In genomic region chr22:41834005-41834975, GRCh38 we compare ENCODE assay signal across 8 cellular contexts. TPM values are rescaled to one million over a fixed set of nuclear protein-coding genes. Genes with fewer than 3 reads are reported as not detected.
A peak's percentile ranks its signal among the peaks of the same experiment; 100 is the strongest.
DNase-seq lines count a peak whose midpoint lies in the region; ATAC-seq and TF ChIP-seq lines count a peak whose summit lies in the region.

No MANE protein-coding gene starts in this region.

- peaks cover 33% of the 10 kb centered on the region for H3K4me1 ChIP-seq in CD4-positive, alpha-beta memory T cell (ENCODE audit: insufficient read depth, low read length)
- H3K4me1 ChIP-seq in MM.1S (ENCODE audit: low read length), result peaks cover 20% of the 10 kb centered on the region
- peaks cover 9 to 11% of the 10 kb centered on the region in 2 donors for H3K4me1 ChIP-seq in muscle layer of duodenum (ENCODE audit: control insufficient read depth in 1 of 2, insufficient read depth in 2 of 2, low read length in 2 of 2)

- no peaks in the 10 kb centered on the region for H3K9me2 ChIP-seq in MM.1S (replicated peaks; ENCODE audit: insufficient read depth, low read length)

- peaks cover 17% of the 10 kb centered on the region; the same call in 1 of the 2 replicates for H4K20me1 ChIP-seq in MM.1S (ENCODE audit: insufficient read depth, low read length)

- H3K36me3 Mint-ChIP-seq in CD4-positive, alpha-beta memory T cell, result peaks cover 8 to 24% of the 10 kb centered on the region in 2 donors

- peaks cover 31 to 56% (median 43%) of the 10 kb centered on the region in 4 donors for H3K4me1 Mint-ChIP-seq in CD4-positive, alpha-beta memory T cell

- no peak for ATAC-seq in GM18861 (IDR thresholded peaks at IDR 0.05; ENCODE audit: unreplicated experiment)
- ATAC-seq in GM18867 (IDR thresholded peaks at IDR 0.05; ENCODE audit: unreplicated experiment), result no peak

- CTCF ChIA-PET in CD4-positive, alpha-beta memory T cell (lab: Charles Lee; ENCODE audit: partially characterized antibody), result interaction anchor here (0.7 to 2.0 kb wide), 4 partner anchors 28 to 106 kb away, joined by 3 to 6 read pairs (median 5); partner anchors contain the start of gene CCDC134

- H3K4me3 ChIP-seq in CD4-positive, alpha-beta memory T cell (ENCODE audit: low read length in 2 of 2), result peak overlapping the region; percentile 19 to 93
- peak overlapping the region; percentile 71 for H3K4me3 ChIP-seq in MM.1S (ENCODE audit: low read length)
- peak overlapping the region; percentile 58 to 82 for H3K4me3 ChIP-seq in muscle layer of duodenum (ENCODE audit: low read depth in 1 of 2, low read length in 2 of 2)

- POLR2A ChIA-PET in CD4-positive, alpha-beta memory T cell (lab: Charles Lee; ENCODE audit: partially characterized antibody), result interaction anchor here (1.3 to 6.2 kb wide), 17 partner anchors 9 to 610 kb away, joined by 3 to 139 read pairs (median 18); partner anchors contain the start of genes CCDC134, CENPM, SNU13 and TNFRSF13C

- H2AFZ ChIP-seq in MM.1S (ENCODE audit: low read length), result no peak overlapping the region

- DNase-seq in CD4-positive, alpha-beta memory T cell, result no peak
- DNase-seq in MM.1S (peak; percentile 43), caudate nucleus (lab: John Stamatoyannopoulos, UW) (no peak), LoVo (ENCODE audit: low spot score) (no peak), NCI-H1048 (lab: John Stamatoyannopoulos, UW) (no peak)

- intact Hi-C loops in CD4-positive, alpha-beta memory T cell (cut with micrococcal nuclease), result no loop called here

- no peaks in the 10 kb centered on the region for H3K9me3 ChIP-seq in CD4-positive, alpha-beta memory T cell (ENCODE audit: control insufficient read depth in 1 of 2, low read length in 2 of 2)
- H3K9me3 ChIP-seq in MM.1S (replicated peaks; ENCODE audit: insufficient read depth, low read length), result no peaks in the 10 kb centered on the region
- H3K9me3 ChIP-seq in muscle layer of duodenum (ENCODE audit: control insufficient read depth in 1 of 2, low read length in 2 of 2), result no peaks in the 10 kb centered on the region

- peak overlapping the region; percentile 84 for H3K27ac ChIP-seq in CD4-positive, alpha-beta memory T cell (ENCODE audit: low read depth, low read length)
- peak overlapping the region; percentile 74 for H3K27ac ChIP-seq in MM.1S (ENCODE audit: low read length)
- H3K27ac ChIP-seq in caudate nucleus (ENCODE audit: low read depth, low read length), result peak overlapping the region; percentile 99
- peak overlapping the region; percentile 49 for H3K27ac ChIP-seq in muscle layer of duodenum (ENCODE audit: low read length)

- H3K27me3 Mint-ChIP-seq in CD4-positive, alpha-beta memory T cell, result no peaks in the 10 kb centered on the region

- H3K4me2 ChIP-seq in MM.1S (ENCODE audit: low read depth, low read length), result peak overlapping the region; percentile 68

- H3K9me3 Mint-ChIP-seq in CD4-positive, alpha-beta memory T cell, result no peaks in the 10 kb centered on the region

- H3F3A ChIP-seq in MM.1S (ENCODE audit: insufficient read depth, low read length), result peaks cover 21% of the 10 kb centered on the region

- no peaks in the 10 kb centered on the region for H3K27me3 ChIP-seq in CD4-positive, alpha-beta memory T cell (ENCODE audit: insufficient read depth, low read length)
- H3K27me3 ChIP-seq in MM.1S (replicated peaks; ENCODE audit: insufficient read depth, low read length) (no peaks in the 10 kb centered on the region), muscle layer of duodenum (ENCODE audit: low read depth, low read length) (no peaks in the 10 kb centered on the region)

- H3K9ac ChIP-seq in MM.1S (ENCODE audit: low read length), result peak overlapping the region; percentile 96

- H3K4me3 Mint-ChIP-seq in CD4-positive, alpha-beta memory T cell, result peak overlapping the region; percentile 84 to 97 (median 90)

- H3K27ac Mint-ChIP-seq in CD4-positive, alpha-beta memory T cell, result peak overlapping the region; percentile 94 to 99 (median 95)

- no peak for TF ChIP-seq CTCF in MM.1S (IDR thresholded peaks at IDR 0.05; ENCODE audit: low read length)

- peaks cover 66% of the 10 kb centered on the region for H3K79me2 ChIP-seq in MM.1S (ENCODE audit: low read length)

- H3K36me3 ChIP-seq in CD4-positive, alpha-beta memory T cell (ENCODE audit: insufficient read depth, low read length), result peaks cover 11% of the 10 kb centered on the region
- peaks cover 10% of the 10 kb centered on the region; the same call in 1 of the 2 replicates for H3K36me3 ChIP-seq in MM.1S (replicated peaks; ENCODE audit: insufficient read depth, low read length)
- H3K36me3 ChIP-seq in muscle layer of duodenum (ENCODE audit: control insufficient read depth in 1 of 2, insufficient read depth in 2 of 2, low read length in 2 of 2), result peaks cover 0 to 14% of the 10 kb centered on the region in 2 donors

RNA-seq across cellular contexts. Expression of gene SREBF2, which starts 1.4 kb away (rescaled TPM):
- 100 to 1,000 TPM; 109 to 112 TPM for total RNA-seq in CD4-positive, alpha-beta memory T cell
- polyA plus RNA-seq in CD4-positive, alpha-beta memory T cell, result 10 to 100 TPM; 14.5 to 23.6 TPM

RNA-seq across cellular contexts. Expression of gene CCDC134, which starts 33.8 kb away (rescaled TPM):
- 10 to 100 TPM; 23.2 to 27.8 TPM for total RNA-seq in CD4-positive, alpha-beta memory T cell
- 1 to 10 TPM; 1.2 to 2.7 TPM for polyA plus RNA-seq in CD4-positive, alpha-beta memory T cell

Comparison
In these comparisons a context has a peak if more than half of its experiments do, and no peak if none do; other contexts are left out.
1. H3K27ac ChIP-seq: peak in every context shown above with its lines; median percentile 99 in caudate nucleus; 84 in CD4-positive, alpha-beta memory T cell; 74 in MM.1S; 49 in muscle layer of duodenum.